ENCODE assay signal across 1 cellular context in the genomic region with DNA sequence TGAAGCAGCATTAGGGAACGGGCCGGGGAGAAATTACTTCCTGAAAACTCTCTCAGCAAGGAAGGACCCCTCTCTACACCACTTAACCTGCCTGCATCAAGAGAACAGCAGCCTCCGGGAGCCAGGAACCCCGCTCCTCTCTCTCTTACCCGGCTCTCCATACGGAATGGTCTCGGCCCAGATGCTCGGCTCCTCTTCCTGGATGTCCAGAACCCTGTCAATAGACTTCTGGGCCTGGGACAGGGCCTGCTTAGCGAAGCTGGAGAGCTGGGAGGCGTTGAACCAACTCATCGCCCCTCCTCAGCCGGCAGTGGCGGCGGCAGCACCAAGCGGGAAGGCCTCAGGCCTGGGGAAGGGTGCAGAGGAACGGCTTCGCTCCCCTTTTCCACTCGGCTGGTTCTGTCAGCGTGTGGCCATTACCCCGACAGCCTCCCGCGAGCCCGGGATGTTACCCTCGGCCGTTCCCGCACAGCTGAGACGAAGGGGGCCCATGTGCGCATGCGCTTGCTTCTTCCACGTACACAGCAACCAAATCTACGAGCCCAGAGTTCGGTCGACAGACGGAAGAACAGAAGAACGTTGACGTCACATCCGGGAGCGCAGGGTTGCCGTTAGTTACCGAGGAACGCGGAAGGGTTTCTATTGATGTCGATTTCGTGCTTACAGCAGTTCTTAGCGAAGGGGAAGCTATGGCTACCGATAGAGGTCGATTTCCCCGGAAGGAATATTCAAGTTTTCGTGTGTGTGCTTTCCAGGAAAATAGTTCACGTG.
A peak's percentile ranks its signal among the peaks of the same experiment; 100 is the strongest.
TF ChIP-seq lines count a peak whose summit lies in the region.

A gene with protein sequence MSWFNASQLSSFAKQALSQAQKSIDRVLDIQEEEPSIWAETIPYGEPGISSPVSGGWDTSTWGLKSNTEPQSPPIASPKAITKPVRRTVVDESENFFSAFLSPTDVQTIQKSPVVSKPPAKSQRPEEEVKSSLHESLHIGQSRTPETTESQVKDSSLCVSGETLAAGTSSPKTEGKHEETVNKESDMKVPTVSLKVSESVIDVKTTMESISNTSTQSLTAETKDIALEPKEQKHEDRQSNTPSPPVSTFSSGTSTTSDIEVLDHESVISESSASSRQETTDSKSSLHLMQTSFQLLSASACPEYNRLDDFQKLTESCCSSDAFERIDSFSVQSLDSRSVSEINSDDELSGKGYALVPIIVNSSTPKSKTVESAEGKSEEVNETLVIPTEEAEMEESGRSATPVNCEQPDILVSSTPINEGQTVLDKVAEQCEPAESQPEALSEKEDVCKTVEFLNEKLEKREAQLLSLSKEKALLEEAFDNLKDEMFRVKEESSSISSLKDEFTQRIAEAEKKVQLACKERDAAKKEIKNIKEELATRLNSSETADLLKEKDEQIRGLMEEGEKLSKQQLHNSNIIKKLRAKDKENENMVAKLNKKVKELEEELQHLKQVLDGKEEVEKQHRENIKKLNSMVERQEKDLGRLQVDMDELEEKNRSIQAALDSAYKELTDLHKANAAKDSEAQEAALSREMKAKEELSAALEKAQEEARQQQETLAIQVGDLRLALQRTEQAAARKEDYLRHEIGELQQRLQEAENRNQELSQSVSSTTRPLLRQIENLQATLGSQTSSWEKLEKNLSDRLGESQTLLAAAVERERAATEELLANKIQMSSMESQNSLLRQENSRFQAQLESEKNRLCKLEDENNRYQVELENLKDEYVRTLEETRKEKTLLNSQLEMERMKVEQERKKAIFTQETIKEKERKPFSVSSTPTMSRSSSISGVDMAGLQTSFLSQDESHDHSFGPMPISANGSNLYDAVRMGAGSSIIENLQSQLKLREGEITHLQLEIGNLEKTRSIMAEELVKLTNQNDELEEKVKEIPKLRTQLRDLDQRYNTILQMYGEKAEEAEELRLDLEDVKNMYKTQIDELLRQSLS (minus strand): TSS at position 538 of the 771 bp plus-strand sequence. CDS start 247 bp downstream, at position 291.

TF ChIP-seq in GM12878, 131 proteins besides CTCF, POLR2A, EP300 and RAD21 (continues in another document):
- peak; percentile 52; the same call in 1 of the 2 replicates for TF ChIP-seq YY1 (IDR thresholded peaks at IDR 0.05; ENCODE audit: low read depth, low read length)
- TF ChIP-seq, protein P1, sequence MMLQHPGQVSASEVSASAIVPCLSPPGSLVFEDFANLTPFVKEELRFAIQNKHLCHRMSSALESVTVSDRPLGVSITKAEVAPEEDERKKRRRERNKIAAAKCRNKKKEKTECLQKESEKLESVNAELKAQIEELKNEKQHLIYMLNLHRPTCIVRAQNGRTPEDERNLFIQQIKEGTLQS (IDR thresholded peaks at IDR 0.05; ENCODE audit: borderline replicate concordance, extremely low read depth, low read depth, low read length), result no peak
- TF ChIP-seq, protein P2, sequence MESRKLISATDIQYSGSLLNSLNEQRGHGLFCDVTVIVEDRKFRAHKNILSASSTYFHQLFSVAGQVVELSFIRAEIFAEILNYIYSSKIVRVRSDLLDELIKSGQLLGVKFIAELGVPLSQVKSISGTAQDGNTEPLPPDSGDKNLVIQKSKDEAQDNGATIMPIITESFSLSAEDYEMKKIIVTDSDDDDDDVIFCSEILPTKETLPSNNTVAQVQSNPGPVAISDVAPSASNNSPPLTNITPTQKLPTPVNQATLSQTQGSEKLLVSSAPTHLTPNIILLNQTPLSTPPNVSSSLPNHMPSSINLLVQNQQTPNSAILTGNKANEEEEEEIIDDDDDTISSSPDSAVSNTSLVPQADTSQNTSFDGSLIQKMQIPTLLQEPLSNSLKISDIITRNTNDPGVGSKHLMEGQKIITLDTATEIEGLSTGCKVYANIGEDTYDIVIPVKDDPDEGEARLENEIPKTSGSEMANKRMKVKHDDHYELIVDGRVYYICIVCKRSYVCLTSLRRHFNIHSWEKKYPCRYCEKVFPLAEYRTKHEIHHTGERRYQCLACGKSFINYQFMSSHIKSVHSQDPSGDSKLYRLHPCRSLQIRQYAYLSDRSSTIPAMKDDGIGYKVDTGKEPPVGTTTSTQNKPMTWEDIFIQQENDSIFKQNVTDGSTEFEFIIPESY (IDR thresholded peaks at IDR 0.05), result no peak
- TF ChIP-seq SREBF1 (IDR thresholded peaks at IDR 0.05; ENCODE audit: low read length), result no peak
- TF ChIP-seq SMARCA5 (IDR thresholded peaks at IDR 0.05), result no peak
- TF ChIP-seq CREM (IDR thresholded peaks at IDR 0.05; ENCODE audit: low read depth), result peak; percentile 96
- TF ChIP-seq HDGF (IDR thresholded peaks at IDR 0.05), result 0 out of 2 replicates have a peak, but pooled peaks have one; percentile 14
- no peak for TF ChIP-seq NFYA (IDR thresholded peaks at IDR 0.05; ENCODE audit: borderline replicate concordance, low read depth, low read length)
- no peak for TF ChIP-seq FOXK2 (IDR thresholded peaks at IDR 0.05)
- TF ChIP-seq MYC (IDR thresholded peaks at IDR 0.05; ENCODE audit: insufficient read depth, insufficient read length, insufficient replicate concordance, low read length, severe bottlenecking), result no peak
- peak; percentile 96 for TF ChIP-seq ATF7 (IDR thresholded peaks at IDR 0.05; ENCODE audit: low read depth)
- peak; percentile 15; the same call in 1 of the 2 replicates for TF ChIP-seq BRCA1 (IDR thresholded peaks at IDR 0.05; ENCODE audit: low read depth, low read length)
- peak; percentile 53; the same call in 1 of the 2 replicates for TF ChIP-seq TAF1 (IDR thresholded peaks at IDR 0.05; ENCODE audit: borderline replicate concordance, low read depth, low read length)
- no peak for TF ChIP-seq ZSCAN29 (IDR thresholded peaks at IDR 0.05)
- TF ChIP-seq ZBED1 (IDR thresholded peaks at IDR 0.05; ENCODE audit: borderline replicate concordance), result peak; percentile 20; the same call in 1 of the 2 replicates
- TF ChIP-seq, protein P3, sequence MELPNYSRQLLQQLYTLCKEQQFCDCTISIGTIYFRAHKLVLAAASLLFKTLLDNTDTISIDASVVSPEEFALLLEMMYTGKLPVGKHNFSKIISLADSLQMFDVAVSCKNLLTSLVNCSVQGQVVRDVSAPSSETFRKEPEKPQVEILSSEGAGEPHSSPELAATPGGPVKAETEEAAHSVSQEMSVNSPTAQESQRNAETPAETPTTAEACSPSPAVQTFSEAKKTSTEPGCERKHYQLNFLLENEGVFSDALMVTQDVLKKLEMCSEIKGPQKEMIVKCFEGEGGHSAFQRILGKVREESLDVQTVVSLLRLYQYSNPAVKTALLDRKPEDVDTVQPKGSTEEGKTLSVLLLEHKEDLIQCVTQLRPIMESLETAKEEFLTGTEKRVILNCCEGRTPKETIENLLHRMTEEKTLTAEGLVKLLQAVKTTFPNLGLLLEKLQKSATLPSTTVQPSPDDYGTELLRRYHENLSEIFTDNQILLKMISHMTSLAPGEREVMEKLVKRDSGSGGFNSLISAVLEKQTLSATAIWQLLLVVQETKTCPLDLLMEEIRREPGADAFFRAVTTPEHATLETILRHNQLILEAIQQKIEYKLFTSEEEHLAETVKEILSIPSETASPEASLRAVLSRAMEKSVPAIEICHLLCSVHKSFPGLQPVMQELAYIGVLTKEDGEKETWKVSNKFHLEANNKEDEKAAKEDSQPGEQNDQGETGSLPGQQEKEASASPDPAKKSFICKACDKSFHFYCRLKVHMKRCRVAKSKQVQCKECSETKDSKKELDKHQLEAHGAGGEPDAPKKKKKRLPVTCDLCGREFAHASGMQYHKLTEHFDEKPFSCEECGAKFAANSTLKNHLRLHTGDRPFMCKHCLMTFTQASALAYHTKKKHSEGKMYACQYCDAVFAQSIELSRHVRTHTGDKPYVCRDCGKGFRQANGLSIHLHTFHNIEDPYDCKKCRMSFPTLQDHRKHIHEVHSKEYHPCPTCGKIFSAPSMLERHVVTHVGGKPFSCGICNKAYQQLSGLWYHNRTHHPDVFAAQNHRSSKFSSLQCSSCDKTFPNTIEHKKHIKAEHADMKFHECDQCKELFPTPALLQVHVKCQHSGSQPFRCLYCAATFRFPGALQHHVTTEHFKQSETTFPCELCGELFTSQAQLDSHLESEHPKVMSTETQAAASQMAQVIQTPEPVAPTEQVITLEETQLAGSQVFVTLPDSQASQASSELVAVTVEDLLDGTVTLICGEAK (IDR thresholded peaks at IDR 0.05; ENCODE audit: borderline replicate concordance), result peak; percentile 93
- peak; percentile 79 for TF ChIP-seq POLR2AphosphoS5 (IDR thresholded peaks at IDR 0.05; ENCODE audit: low read length)
- TF ChIP-seq, protein P4, sequence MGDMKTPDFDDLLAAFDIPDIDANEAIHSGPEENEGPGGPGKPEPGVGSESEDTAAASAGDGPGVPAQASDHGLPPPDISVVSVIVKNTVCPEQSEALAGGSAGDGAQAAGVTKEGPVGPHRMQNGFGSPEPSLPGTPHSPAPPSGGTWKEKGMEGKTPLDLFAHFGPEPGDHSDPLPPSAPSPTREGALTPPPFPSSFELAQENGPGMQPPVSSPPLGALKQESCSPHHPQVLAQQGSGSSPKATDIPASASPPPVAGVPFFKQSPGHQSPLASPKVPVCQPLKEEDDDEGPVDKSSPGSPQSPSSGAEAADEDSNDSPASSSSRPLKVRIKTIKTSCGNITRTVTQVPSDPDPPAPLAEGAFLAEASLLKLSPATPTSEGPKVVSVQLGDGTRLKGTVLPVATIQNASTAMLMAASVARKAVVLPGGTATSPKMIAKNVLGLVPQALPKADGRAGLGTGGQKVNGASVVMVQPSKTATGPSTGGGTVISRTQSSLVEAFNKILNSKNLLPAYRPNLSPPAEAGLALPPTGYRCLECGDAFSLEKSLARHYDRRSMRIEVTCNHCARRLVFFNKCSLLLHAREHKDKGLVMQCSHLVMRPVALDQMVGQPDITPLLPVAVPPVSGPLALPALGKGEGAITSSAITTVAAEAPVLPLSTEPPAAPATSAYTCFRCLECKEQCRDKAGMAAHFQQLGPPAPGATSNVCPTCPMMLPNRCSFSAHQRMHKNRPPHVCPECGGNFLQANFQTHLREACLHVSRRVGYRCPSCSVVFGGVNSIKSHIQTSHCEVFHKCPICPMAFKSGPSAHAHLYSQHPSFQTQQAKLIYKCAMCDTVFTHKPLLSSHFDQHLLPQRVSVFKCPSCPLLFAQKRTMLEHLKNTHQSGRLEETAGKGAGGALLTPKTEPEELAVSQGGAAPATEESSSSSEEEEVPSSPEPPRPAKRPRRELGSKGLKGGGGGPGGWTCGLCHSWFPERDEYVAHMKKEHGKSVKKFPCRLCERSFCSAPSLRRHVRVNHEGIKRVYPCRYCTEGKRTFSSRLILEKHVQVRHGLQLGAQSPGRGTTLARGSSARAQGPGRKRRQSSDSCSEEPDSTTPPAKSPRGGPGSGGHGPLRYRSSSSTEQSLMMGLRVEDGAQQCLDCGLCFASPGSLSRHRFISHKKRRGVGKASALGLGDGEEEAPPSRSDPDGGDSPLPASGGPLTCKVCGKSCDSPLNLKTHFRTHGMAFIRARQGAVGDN (IDR thresholded peaks at IDR 0.05), result peak; percentile 31; the same call in 1 of the 2 replicates
- no peak for TF ChIP-seq RELA (IDR thresholded peaks at IDR 0.05; ENCODE audit: borderline replicate concordance, partially characterized antibody)
- no peak for TF ChIP-seq EED (IDR thresholded peaks at IDR 0.05; ENCODE audit: low read depth)
- peak; percentile 83; the same call in 1 of the 2 replicates for TF ChIP-seq PAX5 (IDR thresholded peaks at IDR 0.05; ENCODE audit: borderline replicate concordance, low read depth, low read length)
- TF ChIP-seq NBN (IDR thresholded peaks at IDR 0.05), result peak; percentile 87
- peak; percentile 95 for TF ChIP-seq CREB1 (IDR thresholded peaks at IDR 0.05; ENCODE audit: low read depth)
- TF ChIP-seq IKZF2 (IDR thresholded peaks at IDR 0.05), result no peak
- 0 out of 2 replicates have a peak, but pooled peaks have one; percentile 4 for TF ChIP-seq MEF2A (IDR thresholded peaks at IDR 0.05; ENCODE audit: insufficient read depth, low read depth, low read length)
- TF ChIP-seq BHLHE40 (IDR thresholded peaks at IDR 0.05; ENCODE audit: borderline replicate concordance in 1 of 2, low read depth in 2 of 2, low read length in 1 of 2), result 0 out of 4 replicates have a peak, but pooled peaks of 1 of the 2 experiments have one; percentile 8
- no peak for TF ChIP-seq PAX8 (IDR thresholded peaks at IDR 0.05)
- TF ChIP-seq BMI1 (IDR thresholded peaks at IDR 0.05; ENCODE audit: borderline replicate concordance), result peak; percentile 97
- TF ChIP-seq, protein P5, sequence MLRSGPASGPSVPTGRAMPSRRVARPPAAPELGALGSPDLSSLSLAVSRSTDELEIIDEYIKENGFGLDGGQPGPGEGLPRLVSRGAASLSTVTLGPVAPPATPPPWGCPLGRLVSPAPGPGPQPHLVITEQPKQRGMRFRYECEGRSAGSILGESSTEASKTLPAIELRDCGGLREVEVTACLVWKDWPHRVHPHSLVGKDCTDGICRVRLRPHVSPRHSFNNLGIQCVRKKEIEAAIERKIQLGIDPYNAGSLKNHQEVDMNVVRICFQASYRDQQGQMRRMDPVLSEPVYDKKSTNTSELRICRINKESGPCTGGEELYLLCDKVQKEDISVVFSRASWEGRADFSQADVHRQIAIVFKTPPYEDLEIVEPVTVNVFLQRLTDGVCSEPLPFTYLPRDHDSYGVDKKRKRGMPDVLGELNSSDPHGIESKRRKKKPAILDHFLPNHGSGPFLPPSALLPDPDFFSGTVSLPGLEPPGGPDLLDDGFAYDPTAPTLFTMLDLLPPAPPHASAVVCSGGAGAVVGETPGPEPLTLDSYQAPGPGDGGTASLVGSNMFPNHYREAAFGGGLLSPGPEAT (IDR thresholded peaks at IDR 0.05; ENCODE audit: low read depth), result no peak
- TF ChIP-seq CBX5 (IDR thresholded peaks at IDR 0.05; ENCODE audit: low read depth), result peak; percentile 58; the same call in 1 of the 2 replicates
- peak; percentile 81; the same call in 1 of the 2 replicates for TF ChIP-seq POLR2AphosphoS2 (IDR thresholded peaks at IDR 0.05; ENCODE audit: low read depth, low read length)
- TF ChIP-seq CHD2 (IDR thresholded peaks at IDR 0.05; ENCODE audit: borderline replicate concordance, low read depth, low read length), result peak; percentile 73
- no peak for TF ChIP-seq FOXM1 (IDR thresholded peaks at IDR 0.05; ENCODE audit: low read depth, low read length)
- peak; percentile 56 for TF ChIP-seq HCFC1 (IDR thresholded peaks at IDR 0.05; ENCODE audit: low read length)
- TF ChIP-seq, protein P6, sequence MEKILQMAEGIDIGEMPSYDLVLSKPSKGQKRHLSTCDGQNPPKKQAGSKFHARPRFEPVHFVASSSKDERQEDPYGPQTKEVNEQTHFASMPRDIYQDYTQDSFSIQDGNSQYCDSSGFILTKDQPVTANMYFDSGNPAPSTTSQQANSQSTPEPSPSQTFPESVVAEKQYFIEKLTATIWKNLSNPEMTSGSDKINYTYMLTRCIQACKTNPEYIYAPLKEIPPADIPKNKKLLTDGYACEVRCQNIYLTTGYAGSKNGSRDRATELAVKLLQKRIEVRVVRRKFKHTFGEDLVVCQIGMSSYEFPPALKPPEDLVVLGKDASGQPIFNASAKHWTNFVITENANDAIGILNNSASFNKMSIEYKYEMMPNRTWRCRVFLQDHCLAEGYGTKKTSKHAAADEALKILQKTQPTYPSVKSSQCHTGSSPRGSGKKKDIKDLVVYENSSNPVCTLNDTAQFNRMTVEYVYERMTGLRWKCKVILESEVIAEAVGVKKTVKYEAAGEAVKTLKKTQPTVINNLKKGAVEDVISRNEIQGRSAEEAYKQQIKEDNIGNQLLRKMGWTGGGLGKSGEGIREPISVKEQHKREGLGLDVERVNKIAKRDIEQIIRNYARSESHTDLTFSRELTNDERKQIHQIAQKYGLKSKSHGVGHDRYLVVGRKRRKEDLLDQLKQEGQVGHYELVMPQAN (conservative IDR thresholded peaks at IDR 0.05), result peak; percentile 89
